ENCODE assay signal across 15 cellular contexts in the genomic region with DNA sequence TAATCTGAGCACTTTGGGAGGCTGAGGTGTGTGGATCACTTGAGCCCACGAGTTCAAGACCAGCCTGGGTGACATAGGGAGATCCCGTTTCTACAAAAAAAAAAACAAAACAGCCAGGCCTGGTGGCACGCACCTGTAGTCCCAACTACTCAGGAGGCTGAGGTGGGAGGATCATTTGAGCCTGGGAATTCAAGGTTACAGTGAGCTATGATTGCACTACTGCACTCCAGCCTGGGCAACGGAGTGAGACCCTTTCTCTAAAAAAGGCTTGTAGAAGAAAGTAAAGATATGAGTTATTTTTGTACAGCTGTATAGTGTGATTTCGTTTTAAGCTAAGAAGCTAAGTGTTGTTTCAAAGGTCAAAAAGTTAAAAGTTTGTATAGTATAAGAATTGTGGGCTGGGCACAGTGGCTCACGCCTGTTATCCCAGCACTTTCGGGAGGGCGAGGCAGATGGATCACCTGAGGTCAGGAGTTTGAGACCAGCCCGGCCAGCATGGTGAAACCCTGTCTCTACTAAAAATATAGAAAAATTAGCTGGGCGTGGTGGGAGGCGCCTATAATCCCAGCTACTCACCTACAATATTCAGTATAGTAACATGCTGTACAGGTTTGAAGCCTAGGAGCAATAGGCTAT. TPM values are rescaled to one million over a fixed set of nuclear protein-coding genes. Genes with fewer than 3 reads are reported as not detected.
DNase-seq lines count a peak whose midpoint lies in the region; ATAC-seq and TF ChIP-seq lines count a peak whose summit lies in the region.
"Had no signal": no experiment of that assay in that cellular context is flagged by ENCODE, and none has a peak within 500 bp of the region (broad histone marks: within the 10 kb centered on the region; RNA-seq: fewer than 3 reads in every experiment).

No MANE protein-coding gene starts in this region.

- in situ Hi-C loops in gastrocnemius medialis (cut with MboI; ENCODE audit: low sequenced_read_pairs in 4 of 4): no loop called here

- no peak overlapping the region for H2AFZ ChIP-seq in fibroblast of lung (ENCODE audit: low read length)

- H4K20me1 ChIP-seq in fibroblast of lung (ENCODE audit: control insufficient read depth, extremely low read depth, insufficient read depth, low read length): no peaks in the 10 kb centered on the region

- no peaks in the 10 kb centered on the region for H3K9me3 Mint-ChIP-seq in CD14-positive monocyte

- H3K9me3 ChIP-seq in fibroblast of lung (ENCODE audit: control insufficient read depth, insufficient read depth, low read depth, low read length) (no peaks in the 10 kb centered on the region), gastrocnemius medialis (no peaks in the 10 kb centered on the region)
- H3K9me3 ChIP-seq: colonic mucosa had no signal

- intact Hi-C loops in CD14-positive monocyte (cut with micrococcal nuclease) (no loop called here), gastrocnemius medialis (cut with DNase I; ENCODE audit: low total_unique reads) (no loop called here)

- H3K79me2 ChIP-seq in fibroblast of lung (ENCODE audit: control insufficient read depth, insufficient read depth, low read length): peaks cover 88% of the 10 kb centered on the region

- H3K4me3 ChIP-seq in fibroblast of lung (replicated peaks in 1 of 4; ENCODE audit: control extremely low read depth in 1 of 4, insufficient read depth in 1 of 4, low read depth in 3 of 4, low read length in 4 of 4) (no peak overlapping the region), gastrocnemius medialis (no peak overlapping the region)
- H3K4me3 ChIP-seq: colonic mucosa had no signal

- no peak overlapping the region for H3K9ac ChIP-seq in fibroblast of lung (ENCODE audit: insufficient read depth, low read length)

- POLR2A ChIA-PET in RWPE1 (lab: Yijun Ruan, JAX; ENCODE audit: low non-redundant PET): no interaction called here

- H3K4me1 Mint-ChIP-seq in CD14-positive monocyte: peaks cover 59% of the 10 kb centered on the region

- H3K36me3 ChIP-seq in fibroblast of lung (ENCODE audit: control insufficient read depth, insufficient read depth, low read length) (no peaks in the 10 kb centered on the region), gastrocnemius medialis (no peaks in the 10 kb centered on the region)
- H3K36me3 ChIP-seq: colonic mucosa had no signal

- H3K4me1 ChIP-seq in fibroblast of lung (ENCODE audit: control insufficient read depth, extremely low read depth, insufficient read depth, low read length) (peaks cover 14% of the 10 kb centered on the region), gastrocnemius medialis (peaks cover 49 to 60% of the 10 kb centered on the region in 2 donors)

- peaks cover 0 to 3% (median 0%) of the 10 kb centered on the region in 3 donors for H3K27me3 Mint-ChIP-seq in CD14-positive monocyte (ENCODE audit: low read depth in 3 of 3)

- no peak for TF ChIP-seq POLR2A in gastrocnemius medialis (IDR thresholded peaks at IDR 0.05)

- peak overlapping the region; percentile 85 for H3K27ac ChIP-seq in RWPE1
- H3K27ac ChIP-seq in fibroblast of lung (ENCODE audit: insufficient read depth, low read length): peak overlapping the region; percentile 69
- peak overlapping the region; percentile 55 to 63 (median 60) for H3K27ac ChIP-seq in gastrocnemius medialis
- H3K27ac ChIP-seq: colonic mucosa had no signal

- H3K4me3 Mint-ChIP-seq in CD14-positive monocyte: peak overlapping the region in 1 of 2 donors; percentile 39

- H3K27me3 ChIP-seq in fibroblast of lung (ENCODE audit: control insufficient read depth, insufficient read depth, low read length) (no peaks in the 10 kb centered on the region), gastrocnemius medialis (no peaks in the 10 kb centered on the region)
- H3K27me3 ChIP-seq: colonic mucosa had no signal

- peaks cover 12 to 28% of the 10 kb centered on the region in 2 donors for H3K36me3 Mint-ChIP-seq in CD14-positive monocyte

- TF ChIP-seq CTCF in CD14-positive monocyte (IDR thresholded peaks at IDR 0.05): no peak
- TF ChIP-seq CTCF in RWPE1 (conservative IDR thresholded peaks at IDR 0.05; ENCODE audit: low read depth): no peak
- no peak for TF ChIP-seq CTCF in fibroblast of lung (conservative IDR thresholded peaks at IDR 0.05 in 1 of 2, IDR thresholded peaks at IDR 0.05 in 1 of 2; ENCODE audit: low read depth in 1 of 2, low read length in 2 of 2)
- TF ChIP-seq CTCF in gastrocnemius medialis (IDR thresholded peaks at IDR 0.05 in 4 of 5, conservative IDR thresholded peaks at IDR 0.05 in 1 of 5): no peak

- peak overlapping the region; percentile 13 for H3K4me2 ChIP-seq in fibroblast of lung (ENCODE audit: extremely low read depth, insufficient read depth, low read length)

- CTCF ChIA-PET in RWPE1 (lab: Yijun Ruan, JAX): interaction anchor here (1.0 kb wide), 1 partner anchor 16 kb away, joined by 7 read pairs; no protein-coding TSS in a partner anchor

- no peak for DNase-seq in CD14-positive monocyte (ENCODE audit: low spot score)
- DNase-seq in RWPE1 (ENCODE audit: low spot score): no peak
- DNase-seq in fibroblast of lung (ENCODE audit: low read depth in 2 of 2): no peak
- DNase-seq in gastrocnemius medialis: no peak
- DNase-seq in COR-L47 (lab: John Stamatoyannopoulos, UW): no peak
- no peak for DNase-seq in HuH-7 (ENCODE audit: low spot score)
- DNase-seq in pons (ENCODE audit: low spot score): no peak
- DNase-seq: activated CD4-positive, CD25-positive, alpha-beta regulatory T cell treated with anti-CD3 and anti-CD28 coated beads, Interleukin-2, amount 50 U/mL, for 72 hours; activated naive CD4-positive, alpha-beta T cell treated with anti-CD3 and anti-CD28 coated beads, Interleukin-2, amount 50 U/mL, for 16 hours; C1 segment of cervical spinal cord; colonic mucosa; GDM1; kidney glomerular epithelial cell had no signal

- H3K27ac Mint-ChIP-seq in CD14-positive monocyte: peak overlapping the region; percentile 89 to 99 (median 97)

- ATAC-seq in gastrocnemius medialis (no peak), HG03378 (IDR thresholded peaks at IDR 0.05; ENCODE audit: unreplicated experiment) (no peak)

RNA-seq across cellular contexts. Expression of gene UBE2R2, which starts 18.8 kb away (rescaled TPM):
- 10 to 100 TPM; 30.5 to 37.2 TPM for polyA plus RNA-seq in CD14-positive monocyte
- 16.7 and 23.9 TPM in 2 replicates for total RNA-seq in fibroblast of lung
- polyA plus RNA-seq in fibroblast of lung: 52.5 and 57.1 TPM in 2 replicates
- 44.7 and 50.8 TPM in 2 replicates for polyA plus RNA-seq in fibroblast of lung (2012)
- polyA minus RNA-seq in fibroblast of lung (ENCODE audit: low replicate concordance): 15.1 and 24.3 TPM in 2 replicates
- total RNA-seq in gastrocnemius medialis: 10 to 100 TPM; 32.5 to 47.3 (median 41.9) TPM

RNA-seq across cellular contexts. Expression of gene PRSS3, which starts 40.4 kb away (rescaled TPM):
- polyA plus RNA-seq in CD14-positive monocyte (not detected), fibroblast of lung (2.9 and 11.4 TPM in 2 replicates)
- total RNA-seq in fibroblast of lung (0.26 and 0.33 TPM in 2 replicates), gastrocnemius medialis (under 1 TPM in 1 of 4 donors, not detected in 3; 0.46 TPM)
- polyA plus RNA-seq in fibroblast of lung (2012): 6.5 and 29.3 TPM in 2 replicates
- 10.3 and 41.5 TPM in 2 replicates for polyA minus RNA-seq in fibroblast of lung (ENCODE audit: low replicate concordance)
- polyA plus RNA-seq: neural cell had no signal
